Comparison of ENCODE assay signal across 21 cellular contexts in the genomic region with DNA sequence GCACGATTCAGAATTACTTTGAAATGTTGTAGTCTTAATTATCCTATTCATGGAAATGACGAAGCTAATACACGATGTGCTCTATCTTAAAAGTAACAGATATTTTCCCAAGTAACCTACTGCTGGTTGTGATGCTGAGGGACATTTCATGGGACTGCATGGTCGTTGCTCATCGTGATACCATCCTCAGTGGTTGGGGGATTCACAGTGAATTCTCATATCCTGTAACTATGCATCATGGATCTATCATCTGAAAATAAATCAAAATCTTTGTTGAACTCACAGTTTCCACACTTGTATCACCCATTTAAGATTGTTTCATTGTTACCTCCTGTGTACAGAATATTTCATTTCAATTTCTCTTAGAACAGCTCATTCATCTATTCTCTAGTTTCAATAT.
"Had no signal": no experiment of that assay in that cellular context is flagged by ENCODE, and none has a peak within 500 bp of the region (broad histone marks: within the 10 kb centered on the region; RNA-seq: fewer than 3 reads in every experiment).

No MANE protein-coding gene starts in this region.

- H3K27ac Mint-ChIP-seq: activated T-helper 1 cell treated with anti-CD3 and anti-CD28 coated beads, Interleukin-12 subunit alpha, Interleukin-12 subunit beta, Interleukin-2, Interleukin-4 antibody, amounts not matched to agents 30 ng/mL and 10 ng/mL and 1 ng/mL, durations not matched to agents 14 hours and 24 hours and 36 hours; brain; dendritic cell treated with granulocyte-macrophage colony-stimulating factor and Interleukin-4, amounts not matched to agents 40 ng/mL and 50 ng/mL, for 4 days; memory B cell; natural killer cell treated with Interleukin-12 subunit alpha and Interleukin-12 subunit beta and Interleukin-15 and Interleukin-18, amount 100 ng/mL, for 72 hours; progenitor cell of endocrine pancreas; T-helper 17 cell had no signal

- DNase-seq: activated CD4-positive, CD25-positive, alpha-beta regulatory T cell; activated gamma-delta T cell treated with Interleukin-2 at 50 U/mL for 16 hours; aorta; effector CD4-positive, alpha-beta T cell; foreskin fibroblast; heart right ventricle; islet precursor cell; left cardiac atrium; retina; sigmoid colon; stimulated activated CD4-positive, alpha-beta T cell treated with anti-CD3 and anti-CD28 coated beads, Interleukin-4, amount 100 ng/mL, for 4 hours; SW 1271; T-helper 17 cell; transverse colon had no signal

- H3K4me3 ChIP-seq: heart right ventricle, sigmoid colon, smooth muscle cell, transverse colon had no signal

- ATAC-seq: heart right ventricle; left cardiac atrium; natural killer cell treated with Interleukin-12 subunit alpha and Interleukin-12 subunit beta and Interleukin-15 and Interleukin-18, amount 100 ng/mL, for 72 hours; T-helper 17 cell had no signal

- H3K9me3 Mint-ChIP-seq: activated T-helper 1 cell treated with anti-CD3 and anti-CD28 coated beads, Interleukin-12 subunit alpha, Interleukin-12 subunit beta, Interleukin-2, Interleukin-4 antibody, amounts not matched to agents 30 ng/mL and 10 ng/mL and 1 ng/mL, durations not matched to agents 14 hours and 24 hours and 36 hours; brain; dendritic cell treated with granulocyte-macrophage colony-stimulating factor and Interleukin-4, amounts not matched to agents 40 ng/mL and 50 ng/mL, for 4 days; memory B cell; natural killer cell treated with Interleukin-12 subunit alpha and Interleukin-12 subunit beta and Interleukin-15 and Interleukin-18, amount 100 ng/mL, for 72 hours had no signal

- H3K27me3 Mint-ChIP-seq: brain; dendritic cell treated with granulocyte-macrophage colony-stimulating factor and Interleukin-4, amounts not matched to agents 40 ng/mL and 50 ng/mL, for 4 days; memory B cell; natural killer cell treated with Interleukin-12 subunit alpha and Interleukin-12 subunit beta and Interleukin-15 and Interleukin-18, amount 100 ng/mL, for 72 hours; progenitor cell of endocrine pancreas; T-helper 17 cell had no signal

- H3K4me3 Mint-ChIP-seq: activated T-helper 1 cell treated with anti-CD3 and anti-CD28 coated beads, Interleukin-12 subunit alpha, Interleukin-12 subunit beta, Interleukin-2, Interleukin-4 antibody, amounts not matched to agents 30 ng/mL and 10 ng/mL and 1 ng/mL, durations not matched to agents 14 hours and 24 hours and 36 hours; brain; dendritic cell treated with granulocyte-macrophage colony-stimulating factor and Interleukin-4, amounts not matched to agents 40 ng/mL and 50 ng/mL, for 4 days; memory B cell; natural killer cell treated with Interleukin-12 subunit alpha and Interleukin-12 subunit beta and Interleukin-15 and Interleukin-18, amount 100 ng/mL, for 72 hours; T-helper 17 cell had no signal
